Comparison of ENCODE assay signal across 18 cellular contexts in the genomic region with DNA sequence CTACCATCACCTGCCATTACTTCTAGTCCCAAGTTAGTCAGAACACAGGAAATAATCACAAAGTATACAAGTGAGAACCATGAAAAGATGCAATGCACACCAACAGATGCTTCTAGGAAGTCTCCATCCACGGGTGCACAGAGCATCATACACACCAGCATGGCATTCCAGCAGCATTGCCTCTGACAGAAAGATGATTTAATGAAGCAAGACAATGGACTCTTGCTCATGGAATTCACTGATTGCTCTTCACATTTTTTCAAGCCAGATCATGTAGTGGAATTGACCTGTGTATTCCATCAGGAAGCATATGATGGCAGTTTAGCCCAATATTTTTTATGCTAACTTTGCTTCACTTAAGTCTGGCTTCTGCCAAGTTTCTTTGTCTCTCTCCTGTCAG.
DNase-seq lines count a peak whose midpoint lies in the region; ATAC-seq and TF ChIP-seq lines count a peak whose summit lies in the region.
"Had no signal": no experiment of that assay in that cellular context is flagged by ENCODE, and none has a peak within 500 bp of the region (broad histone marks: within the 10 kb centered on the region; RNA-seq: fewer than 3 reads in every experiment).

No MANE protein-coding gene starts in this region.

- H2AK5ac ChIP-seq in neuronal stem cell (ENCODE audit: low read depth, low read length) = no peak overlapping the region

- no peak overlapping the region for H4K91ac ChIP-seq in neuronal stem cell (ENCODE audit: low read depth, low read length, poor library complexity)

- no peak for ATAC-seq in HG02623 (IDR thresholded peaks at IDR 0.05; ENCODE audit: unreplicated experiment)
- ATAC-seq: GM23338 had no signal

- H3K9me3 ChIP-seq in BE2C = no peaks in the 10 kb centered on the region
- H3K9me3 ChIP-seq in neuronal stem cell (replicated peaks in 1 of 2; ENCODE audit: control insufficient read depth in 2 of 2, insufficient read depth in 1 of 2, low read depth in 1 of 2, low read length in 2 of 2) = no peaks in the 10 kb centered on the region
- no peaks in the 10 kb centered on the region for H3K9me3 ChIP-seq in tibial artery

- no peak for TF ChIP-seq CTCF in BE2C (IDR thresholded peaks at IDR 0.05; ENCODE audit: low read depth, low read length)
- no peak for TF ChIP-seq CTCF in epithelial cell of proximal tubule (conservative IDR thresholded peaks at IDR 0.05; ENCODE audit: low read depth, low read length)
- no peak for TF ChIP-seq CTCF in tibial artery (IDR thresholded peaks at IDR 0.05)

- H3K4me2 ChIP-seq in neuronal stem cell (ENCODE audit: insufficient read depth, low read length, poor library complexity, severe bottlenecking) = no peak overlapping the region
- H3K4me2 ChIP-seq: GM23338, KMS-11 had no signal

- no peak overlapping the region for H2BK12ac ChIP-seq in neuronal stem cell (ENCODE audit: low read length)

- H3K79me1 ChIP-seq in neuronal stem cell (ENCODE audit: low read depth, low read length) = no peaks in the 10 kb centered on the region

- WGBS in neuronal stem cell (ENCODE audit: extremely low coverage in 2 of 2, insufficient read length in 2 of 2, insufficient replicate concordance in 1 of 2), 2 donors = no CpG with 5 or more reads among the region's 1 CpG

- intact Hi-C loops in tibial artery (cut with DNase I; ENCODE audit: low total_unique reads) = no loop called here

- H2BK120ac ChIP-seq in neuronal stem cell (ENCODE audit: low read depth, low read length) = no peak overlapping the region

- DNase-seq in BE2C (peak; percentile 8), M059J (ENCODE audit: low read depth) (peak; percentile 9), epithelial cell of proximal tubule (ENCODE audit: low read depth) (peak; percentile 3), neuronal stem cell (ENCODE audit: low spot score) (no peak), T-helper 9 cell (no peak), nucleus accumbens (lab: John Stamatoyannopoulos, UW) (no peak), tibial artery (no peak)
- DNase-seq: DND-41, NCI-H187, NCI-H2227 treated with DMSO at 0.1 percent for 48 hours, NCI-H524, NCI-H82, OCI-M1, SHP77 had no signal

- no peak overlapping the region for H3K4ac ChIP-seq in neuronal stem cell (ENCODE audit: low read length)

- no peak overlapping the region for H4K8ac ChIP-seq in neuronal stem cell (ENCODE audit: low read depth, low read length)

- no peaks in the 10 kb centered on the region for H3K36me3 ChIP-seq in BE2C
- no peaks in the 10 kb centered on the region for H3K36me3 ChIP-seq in neuronal stem cell (replicated peaks in 1 of 2; ENCODE audit: control insufficient read depth in 2 of 2, insufficient read depth in 2 of 2, low read length in 2 of 2)
- no peaks in the 10 kb centered on the region for H3K36me3 ChIP-seq in tibial artery

- H3K27me3 ChIP-seq in BE2C (no peaks in the 10 kb centered on the region), neuronal stem cell (ENCODE audit: control insufficient read depth in 3 of 3, insufficient read depth in 3 of 3, low read depth in 1 of 3, low read length in 3 of 3) (peaks cover 0 to 2% (median 0%) of the 10 kb centered on the region in 3 experiments), tibial artery (no peaks in the 10 kb centered on the region)

- peak overlapping the region; percentile 52 for H3K18ac ChIP-seq in neuronal stem cell (ENCODE audit: low read length)

- no peak overlapping the region for H2AFZ ChIP-seq in neuronal stem cell (ENCODE audit: low read length)
- H2AFZ ChIP-seq: GM23338 had no signal

- no peak overlapping the region for H3K23ac ChIP-seq in neuronal stem cell (ENCODE audit: low read depth, low read length, poor library complexity)

- H3K4me1 ChIP-seq in BE2C = peaks cover 12% of the 10 kb centered on the region
- no peaks in the 10 kb centered on the region for H3K4me1 ChIP-seq in neuronal stem cell (ENCODE audit: control insufficient read depth in 2 of 2, insufficient read depth in 1 of 2, low read depth in 1 of 2, low read length in 2 of 2)
- no peaks in the 10 kb centered on the region for H3K4me1 ChIP-seq in tibial artery

- H3K9ac ChIP-seq in neuronal stem cell (ENCODE audit: low read depth, low read length, poor library complexity) = no peak overlapping the region
- H3K9ac ChIP-seq: KMS-11 had no signal

- H3K4me3 ChIP-seq in BE2C (ENCODE audit: low read depth, low read length) (no peak overlapping the region), epithelial cell of proximal tubule (ENCODE audit: low read depth, low read length) (no peak overlapping the region), neuronal stem cell (ENCODE audit: low read length in 2 of 2) (no peak overlapping the region), tibial artery (no peak overlapping the region)
- H3K4me3 ChIP-seq: GM23338, SK-N-MC had no signal

- no peak overlapping the region for H3K27ac ChIP-seq in neuronal stem cell (replicated peaks; ENCODE audit: low read length)
- no peak overlapping the region for H3K27ac ChIP-seq in tibial artery
- H3K27ac ChIP-seq: KMS-11 had no signal

- H3K14ac ChIP-seq in neuronal stem cell (ENCODE audit: low read length) = no peak overlapping the region

- no peak overlapping the region for H2BK15ac ChIP-seq in neuronal stem cell (ENCODE audit: low read length)

- no peak overlapping the region for H2BK5ac ChIP-seq in neuronal stem cell (ENCODE audit: low read length)

Comparison
In these comparisons a context has a peak if more than half of its experiments do, and no peak if none do; other contexts are left out.
1. DNase-seq: peak in BE2C (single experiment), M059J (single experiment) and epithelial cell of proximal tubule (single experiment); none in neuronal stem cell (single experiment), T-helper 9 cell (single experiment), nucleus accumbens (0 of 56) and tibial artery (0 of 2).